9 cellular contexts compared by ENCODE assay signal in the genomic region with DNA sequence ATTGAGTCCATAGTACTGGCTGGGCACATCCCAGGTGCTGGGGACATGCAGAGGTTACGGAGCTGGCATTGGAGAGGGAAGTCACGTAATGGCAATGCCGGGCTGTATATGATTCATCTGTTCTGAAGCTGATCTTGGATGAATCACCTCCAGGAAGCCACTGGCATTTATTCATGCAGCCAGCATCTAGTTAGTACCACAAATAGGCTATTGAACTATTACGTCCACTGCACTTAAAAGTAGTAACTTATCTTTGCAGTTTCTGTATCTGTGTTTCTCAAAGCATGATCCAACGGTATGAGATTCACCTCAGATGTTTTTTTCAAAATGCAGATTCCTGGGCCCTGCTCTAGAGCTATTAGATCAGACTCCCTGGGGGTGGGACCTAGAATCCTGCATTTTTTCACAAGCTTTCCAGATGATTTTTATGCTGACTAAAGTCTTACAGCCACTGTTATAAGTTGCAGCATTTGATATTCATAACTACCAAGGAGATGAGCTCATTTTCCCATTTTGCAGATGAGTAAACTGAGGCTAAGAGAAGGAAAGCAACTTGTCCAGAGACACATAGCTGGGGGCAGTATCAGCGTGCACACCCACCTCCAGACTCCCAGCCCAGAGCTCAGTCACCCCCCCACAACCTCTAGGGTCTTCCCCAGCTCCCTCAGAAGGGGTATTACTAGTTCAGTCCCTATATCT. TPM values are rescaled to one million over a fixed set of nuclear protein-coding genes. Genes with fewer than 3 reads are reported as not detected.
DNase-seq lines count a peak whose midpoint lies in the region; ATAC-seq and TF ChIP-seq lines count a peak whose summit lies in the region.
"Had no signal": no experiment of that assay in that cellular context is flagged by ENCODE, and none has a peak within 500 bp of the region (broad histone marks: within the 10 kb centered on the region; RNA-seq: fewer than 3 reads in every experiment).

No MANE protein-coding gene starts in this region.

- no peak for TF ChIP-seq CTCF in CD14-positive monocyte (IDR thresholded peaks at IDR 0.05)
- TF ChIP-seq CTCF in choroid plexus epithelial cell (conservative IDR thresholded peaks at IDR 0.05; ENCODE audit: low read depth, low read length), result no peak

- H3K9me3 Mint-ChIP-seq in CD14-positive monocyte, result peaks cover 0 to 5% (median 0%) of the 10 kb centered on the region in 7 donors

- intact Hi-C loops in CD14-positive monocyte (cut with micrococcal nuclease), result loop anchor here in 1 of 2 donors (1.0 to 5.0 kb wide), 3 partner anchors 38 to 161 kb away; partner anchors contain the start of gene BCL2L1

- peak overlapping the region; percentile 87 to 98 (median 95) for H3K27ac Mint-ChIP-seq in CD14-positive monocyte

- ATAC-seq in GM21390 (IDR thresholded peaks at IDR 0.05; ENCODE audit: unreplicated experiment) (no peak), HG02884 (IDR thresholded peaks at IDR 0.05; ENCODE audit: unreplicated experiment) (no peak)

- H3K4me3 Mint-ChIP-seq in CD14-positive monocyte, result no peak overlapping the region

- peaks cover 24% of the 10 kb centered on the region for H3K4me1 Mint-ChIP-seq in CD14-positive monocyte

- no peak overlapping the region for H3K4me3 ChIP-seq in choroid plexus epithelial cell (ENCODE audit: low read depth, low read length)

- peaks cover 69 to 89% of the 10 kb centered on the region in 2 donors for H3K36me3 Mint-ChIP-seq in CD14-positive monocyte

- peaks cover 0 to 2% (median 0%) of the 10 kb centered on the region in 3 donors for H3K27me3 Mint-ChIP-seq in CD14-positive monocyte (ENCODE audit: low read depth in 3 of 3)

- DNase-seq in CD14-positive monocyte (ENCODE audit: low spot score) (peak; percentile 81), M059J (ENCODE audit: low read depth) (peak; percentile 100), choroid plexus epithelial cell (ENCODE audit: low read depth) (peak; percentile 94), non-pigmented ciliary epithelial cell (ENCODE audit: low read depth) (peak; percentile 94), iPS-NIHi7 (ENCODE audit: extremely low spot score) (no peak)
- no peak for DNase-seq in activated CD8-positive, alpha-beta memory T cell treated with anti-CD3 and anti-CD28 coated beads, Interleukin-2, amount 50 U/mL, for 48 hours
- DNase-seq: midbrain had no signal

RNA-seq across cellular contexts. Expression of gene ID1, which starts 44.0 kb away (rescaled TPM):
- polyA plus RNA-seq in CD14-positive monocyte, result 10 to 100 TPM in 1 of 2 donors, 1 to 10 TPM in 1; 3.9 to 12.5 TPM
- 1,421 and 1,771 TPM in 2 replicates for total RNA-seq in M059J (2014; rRNA removed; shearing (Covaris generic))

RNA-seq across cellular contexts. Expression of gene HM13, which starts 46.8 kb away (rescaled TPM):
- polyA plus RNA-seq in CD14-positive monocyte, result 100 to 1,000 TPM; 320 to 329 TPM
- 244 and 248 TPM in 2 replicates for total RNA-seq in M059J (2014; rRNA removed; shearing (Covaris generic))

Comparison
In these comparisons a context has a peak if more than half of its experiments do, and no peak if none do; other contexts are left out.
1. DNase-seq: peak in CD14-positive monocyte (single experiment), M059J (single experiment), choroid plexus epithelial cell (single experiment) and non-pigmented ciliary epithelial cell (single experiment); none in iPS-NIHi7 (single experiment) and activated CD8-positive, alpha-beta memory T cell treated with anti-CD3 and anti-CD28 coated beads, Interleukin-2, amount 50 U/mL, for 48 hours (single experiment).